8 cellular contexts compared by ENCODE assay signal in the genomic region with DNA sequence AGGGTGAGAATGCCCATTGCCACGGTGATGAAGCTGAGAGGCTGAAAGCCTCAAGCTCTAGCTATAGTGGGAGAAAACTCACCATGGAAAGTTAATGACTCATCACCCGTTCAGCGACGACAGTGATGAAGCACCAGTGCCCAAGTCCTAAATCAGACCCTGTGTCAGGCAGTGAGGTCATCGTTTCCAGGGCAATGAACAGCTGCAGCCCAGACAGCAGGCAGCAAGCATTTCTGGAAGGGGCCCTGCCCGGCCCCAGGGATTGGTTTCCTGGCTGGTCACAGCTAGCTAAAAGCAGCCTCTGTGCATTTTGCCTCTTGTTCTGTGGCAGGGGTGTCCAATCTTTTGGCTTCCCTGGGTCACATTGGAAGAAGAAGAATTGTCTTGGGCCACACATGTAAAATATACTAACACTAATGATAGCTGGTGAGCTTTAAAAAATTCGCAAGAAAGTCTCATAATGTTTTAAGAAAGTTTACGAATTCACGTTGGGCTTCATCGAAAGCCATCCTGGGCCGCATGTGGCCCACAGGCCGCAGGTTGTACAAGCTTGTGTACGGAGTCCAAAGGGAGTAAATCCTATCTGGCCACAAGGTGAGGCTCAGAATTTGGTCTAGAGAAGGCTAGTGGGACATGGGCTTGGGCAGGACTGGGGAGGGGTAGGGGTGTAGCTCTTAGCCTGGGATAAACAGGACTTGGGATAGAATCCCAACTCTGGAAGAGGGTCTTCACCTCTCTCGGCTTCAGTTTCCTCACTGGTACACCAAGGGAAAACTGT. TPM values are rescaled to one million over a fixed set of nuclear protein-coding genes. Genes with fewer than 3 reads are reported as not detected.
DNase-seq lines count a peak whose midpoint lies in the region; ATAC-seq, FAIRE-seq and TF ChIP-seq lines count a peak whose summit lies in the region.

No MANE protein-coding gene starts in this region.

- H3K36me3 Mint-ChIP-seq in activated T-cell treated with anti-CD3 and anti-CD28 coated beads, Interleukin-2, amount 50 U/mL, for 4 hours (ENCODE audit: insufficient read depth): peaks cover 38% of the 10 kb centered on the region

- H3K27me3 Mint-ChIP-seq in activated T-cell treated with anti-CD3 and anti-CD28 coated beads, Interleukin-2, amount 50 U/mL, for 4 hours (ENCODE audit: low read depth): no peaks in the 10 kb centered on the region

- no peak for FAIRE-seq in frontal cortex (lab: Jason Lieb, UNC)

- CTCF ChIA-PET in GM10248 (lab: Yijun Ruan, JAX): interaction anchor here (0.9 to 1.9 kb wide), 4 partner anchors 14 to 22 kb away, joined by 3 to 4 read pairs (median 4); no protein-coding TSS in a partner anchor

- no peak for TF ChIP-seq CTCF in GM10248 (IDR thresholded peaks at IDR 0.05; ENCODE audit: control extremely low read depth, extremely low read depth, low read depth, missing control alignments)

- H3K4me3 Mint-ChIP-seq in activated T-cell treated with anti-CD3 and anti-CD28 coated beads, Interleukin-2, amount 50 U/mL, for 4 hours: no peak overlapping the region

- peaks cover 10% of the 10 kb centered on the region for H3K4me1 Mint-ChIP-seq in activated T-cell treated with anti-CD3 and anti-CD28 coated beads, Interleukin-2, amount 50 U/mL, for 4 hours (ENCODE audit: low read depth)

- DNase-seq in GM10248 (ENCODE audit: extremely low spot score): peak; percentile 61
- peak; percentile 29 for DNase-seq in NCI-H2171 treated with DMSO at 0.1 percent for 48 hours (lab: John Stamatoyannopoulos, UW)
- DNase-seq in activated T-cell treated with anti-CD3 and anti-CD28 coated beads, Interleukin-2, amount 50 U/mL, for 4 hours: peak; percentile 44
- DNase-seq in frontal cortex (ENCODE audit: low spot score in 2 of 2): peak; percentile 51 to 78
- peak; percentile 95 for DNase-seq in pons (ENCODE audit: low spot score)
- DNase-seq in ureter (ENCODE audit: low spot score): peak; percentile 66

- ATAC-seq in activated T-cell treated with anti-CD3 and anti-CD28 coated beads, Interleukin-2, amount 50 U/mL, for 4 hours: peak; percentile 96 to 98
- ATAC-seq in GM21515 (IDR thresholded peaks at IDR 0.05; ENCODE audit: unreplicated experiment): no peak
- no peak for ATAC-seq in HG03175 (IDR thresholded peaks at IDR 0.05; ENCODE audit: unreplicated experiment)

- no peaks in the 10 kb centered on the region for H3K9me3 Mint-ChIP-seq in activated T-cell treated with anti-CD3 and anti-CD28 coated beads, Interleukin-2, amount 50 U/mL, for 4 hours

- POLR2A ChIA-PET in GM10248 (lab: Yijun Ruan, JAX): interaction anchor here (0.6 kb wide), 1 partner anchor 27 kb away, joined by 3 read pairs; no protein-coding TSS in a partner anchor

RNA-seq across cellular contexts. Expression of a gene that starts 40.6 kb away (rescaled TPM):
- 10 to 100 TPM; 35.9 to 38.1 (median 37.2) TPM for total RNA-seq in activated T-cell treated with anti-CD3 and anti-CD28 coated beads, Interleukin-2, amount 50 U/mL, for 4 hours
- 24.5 TPM for total RNA-seq in frontal cortex
- total RNA-seq in ureter: 17.7 TPM

RNA-seq across cellular contexts. Expression of a gene that starts 41.0 kb away (rescaled TPM):
- total RNA-seq in activated T-cell treated with anti-CD3 and anti-CD28 coated beads, Interleukin-2, amount 50 U/mL, for 4 hours: 10 to 100 TPM; 77.3 to 90.3 (median 82.1) TPM
- total RNA-seq in frontal cortex (55.8 TPM), ureter (68.9 TPM)

RNA-seq across cellular contexts. Expression of a gene that starts 57.3 kb away (rescaled TPM):
- 10 to 100 TPM; 13.0 to 14.9 (median 14.7) TPM for total RNA-seq in activated T-cell treated with anti-CD3 and anti-CD28 coated beads, Interleukin-2, amount 50 U/mL, for 4 hours
- total RNA-seq in frontal cortex (85.6 TPM), ureter (34.2 TPM)

RNA-seq across cellular contexts. Expression of a gene that starts 58.2 kb away (rescaled TPM):
- 10 to 100 TPM; 54.1 to 59.9 (median 58.0) TPM for total RNA-seq in activated T-cell treated with anti-CD3 and anti-CD28 coated beads, Interleukin-2, amount 50 U/mL, for 4 hours
- total RNA-seq in frontal cortex: 12.6 TPM
- total RNA-seq in ureter: 15.8 TPM

Comparison
In these comparisons a context has a peak if more than half of its experiments do, and no peak if none do; other contexts are left out.
1. DNase-seq: peak in every context shown above with its lines; median percentile 95 in pons; 66 in ureter; 64 in frontal cortex; 61 in GM10248; 44 in activated T-cell treated with anti-CD3 and anti-CD28 coated beads, Interleukin-2, amount 50 U/mL, for 4 hours; 29 in NCI-H2171 treated with DMSO at 0.1 percent for 48 hours.
2. ATAC-seq: peak in activated T-cell treated with anti-CD3 and anti-CD28 coated beads, Interleukin-2, amount 50 U/mL, for 4 hours (2 of 2); none in GM21515 (single experiment) and HG03175 (single experiment).